11 cellular contexts compared by ENCODE assay signal in the genomic region with DNA sequence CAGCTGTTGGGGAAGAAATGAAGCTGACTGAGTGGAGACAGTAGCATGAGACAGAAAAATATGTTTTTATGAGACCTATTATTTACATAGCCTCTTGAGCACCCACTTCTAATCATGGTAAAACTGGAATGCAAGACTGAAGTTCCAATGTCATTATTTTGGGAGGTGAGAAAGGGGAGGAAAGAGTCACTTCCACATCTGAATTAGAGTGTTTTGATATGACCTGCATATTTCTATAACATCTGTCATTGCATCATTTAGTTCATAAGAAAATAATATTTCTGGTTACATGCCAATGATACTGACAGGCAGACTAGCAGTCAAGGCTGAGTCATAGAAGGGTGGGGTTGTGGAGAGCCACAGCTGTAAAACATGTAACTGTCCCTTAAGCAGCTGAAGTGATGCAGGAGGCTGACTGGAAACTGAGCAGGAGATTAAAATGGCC. TPM values are rescaled to one million over a fixed set of nuclear protein-coding genes. Genes with fewer than 3 reads are reported as not detected.
DNase-seq lines count a peak whose midpoint lies in the region; ATAC-seq, FAIRE-seq and TF ChIP-seq lines count a peak whose summit lies in the region.
"Had no signal": no experiment of that assay in that cellular context is flagged by ENCODE, and none has a peak within 500 bp of the region (broad histone marks: within the 10 kb centered on the region; RNA-seq: fewer than 3 reads in every experiment).

No MANE protein-coding gene starts in this region.

- no peak for ATAC-seq in HG02884 (IDR thresholded peaks at IDR 0.05; ENCODE audit: unreplicated experiment)

- H3K9me3 ChIP-seq in skeletal muscle satellite cell (replicated peaks; ENCODE audit: low read length) (no peaks in the 10 kb centered on the region), kidney (ENCODE audit: control insufficient read depth in 1 of 2, low read length in 2 of 2) (no peaks in the 10 kb centered on the region)

- peak overlapping the region; percentile 7 for H3K4me2 ChIP-seq in skeletal muscle satellite cell (ENCODE audit: low read length)

- FAIRE-seq in kidney (lab: Jason Lieb, UNC), result no peak
- FAIRE-seq: GM19239 had no signal

- no peak overlapping the region for H3K4me3 ChIP-seq in skeletal muscle satellite cell (ENCODE audit: low read length)
- H3K4me3 ChIP-seq in kidney (ENCODE audit: low read length in 2 of 2), result no peak overlapping the region

- H3K27ac ChIP-seq in kidney (ENCODE audit: low read depth in 2 of 2, low read length in 2 of 2), result no peak overlapping the region

- H3K9ac ChIP-seq in skeletal muscle satellite cell (ENCODE audit: low read depth, low read length), result peak overlapping the region; percentile 16
- H3K9ac ChIP-seq in kidney (ENCODE audit: low read length in 2 of 2), result no peak overlapping the region

- TF ChIP-seq CTCF in kidney (IDR thresholded peaks at IDR 0.05; ENCODE audit: borderline replicate concordance, extremely low read depth, insufficient read depth), result no peak

- H3K27me3 ChIP-seq in skeletal muscle satellite cell (ENCODE audit: control insufficient read depth, insufficient read depth, low read length), result no peaks in the 10 kb centered on the region

- DNase-seq in NCI-H446 treated with DMSO at 0.1 percent for 48 hours (lab: John Stamatoyannopoulos, UW), result peak; percentile 20
- DNase-seq in NCI-H446 (lab: John Stamatoyannopoulos, UW), result no peak
- DNase-seq in fibroblast of gingiva (ENCODE audit: low read depth), result peak; percentile 77
- DNase-seq in kidney, result no peak
- DNase-seq in COLO829 (ENCODE audit: low spot score), result no peak
- DNase-seq: AML-193, substantia nigra had no signal

- H3K4me1 ChIP-seq in skeletal muscle satellite cell (ENCODE audit: control insufficient read depth, insufficient read depth, low read length) (peaks cover 48% of the 10 kb centered on the region), kidney (ENCODE audit: control insufficient read depth in 1 of 2, insufficient read depth in 1 of 2, low read depth in 1 of 2, low read length in 2 of 2) (peaks cover 0 to 4% of the 10 kb centered on the region in 2 donors)

- intact Hi-C loops in kidney (cut with DNase I), result no loop called here

- H3K36me3 ChIP-seq in skeletal muscle satellite cell (ENCODE audit: insufficient read depth, low read length) (no peaks in the 10 kb centered on the region), kidney (ENCODE audit: control insufficient read depth in 1 of 2, insufficient read depth in 2 of 2, low read length in 2 of 2) (peaks cover 0 to 4% of the 10 kb centered on the region in 2 donors)

TF ChIP-seq in PFSK-1, 5 proteins besides CTCF, POLR2A, EP300 and RAD21:
- no peak for TF ChIP-seq FOXP2 (optimal IDR thresholded peaks at IDR 0.05; ENCODE audit: borderline replicate concordance, extremely low read depth, extremely low read length, insufficient read depth)
- peak; percentile 31; the same call in 1 of the 2 replicates for TF ChIP-seq TAF1 (IDR thresholded peaks at IDR 0.05; ENCODE audit: borderline replicate concordance, insufficient read depth, low read length)
- peak; percentile 64; the same call in 1 of the 2 replicates for TF ChIP-seq SIN3A (IDR thresholded peaks at IDR 0.05; ENCODE audit: borderline replicate concordance, insufficient read depth, low read length)
TF ChIP-seq in PFSK-1: peak in this region for 2.

RNA-seq across cellular contexts. Expression of a gene that starts 26.7 kb away (rescaled TPM):
- polyA plus RNA-seq in PFSK-1 (2012; ENCODE audit: insufficient read length, low read depth), result 6.0 TPM
- total RNA-seq in skeletal muscle satellite cell (2012; rRNA removed), result 9.6 and 19.3 TPM in 2 replicates
- 83.2 TPM for total RNA-seq in kidney
- 71.0 TPM for polyA plus RNA-seq in kidney (ENCODE audit: insufficient read depth, low read depth, low replicate concordance)

Comparison
In these comparisons a context has a peak if more than half of its experiments do, and no peak if none do; other contexts are left out.
1. DNase-seq: peak in NCI-H446 treated with DMSO at 0.1 percent for 48 hours (single experiment) and fibroblast of gingiva (single experiment); none in NCI-H446 (0 of 2), kidney (single experiment) and COLO829 (single experiment).